ENCODE assay signal across 22 cellular contexts in genomic region chr14:50053935-50054334, GRCh38.
A peak's percentile ranks its signal among the peaks of the same experiment; 100 is the strongest.
DNase-seq lines count a peak whose midpoint lies in the region; ATAC-seq, FAIRE-seq and TF ChIP-seq lines count a peak whose summit lies in the region.
"Had no signal": no experiment of that assay in that cellular context is flagged by ENCODE, and none has a peak within 500 bp of the region (broad histone marks: within the 10 kb centered on the region; RNA-seq: fewer than 3 reads in every experiment).

No MANE protein-coding gene starts in this region.

- no peaks in the 10 kb centered on the region for H4K20me1 ChIP-seq in K562 (replicated peaks; ENCODE audit: control insufficient read depth, insufficient read depth, low read length)
- H4K20me1 ChIP-seq: BLaER1 treated with 17β-estradiol and CSF1 and Interleukin-3, amounts not matched to agents 10 nM and 100 nM had no signal

- 23% methylated on average over 2 of the region's 2 CpGs for WGBS in K562 (ENCODE audit: insufficient coverage, low coverage, missing lambda C conversion rate)

- DNase-seq in activated naive CD4-positive, alpha-beta T cell treated with anti-CD3 and anti-CD28 coated beads, Interleukin-2, amount 10 ng/mL, durations not matched to agents 7 days and 5 days = no peak
- DNase-seq in GM12891 (ENCODE audit: insufficient read length, low spot score) (no peak), K562 (ENCODE audit: extremely low read depth in 1 of 4, low spot score in 3 of 4) (no peak), HEK293T (ENCODE audit: extremely low spot score) (no peak), upper lobe of right lung (no peak)
- DNase-seq in naive thymus-derived CD8-positive, alpha-beta T cell = no peak
- DNase-seq in stimulated activated CD4-positive, alpha-beta T cell treated with anti-CD3 and anti-CD28 coated beads, Interleukin-4, amount 100 ng/mL, for 1 hour = no peak
- DNase-seq: CD8-positive, alpha-beta memory T cell; COR-L47; DMS 273 treated with DMSO at 0.1 percent for 48 hours; DMS53; DND-41; EL; HCEC 1CT; HFFc6 had no signal

- no peak overlapping the region for H3K4me3 Mint-ChIP-seq in activated naive CD4-positive, alpha-beta T cell treated with anti-CD3 and anti-CD28 coated beads, Interleukin-2, amount 50 U/mL, for 24 hours
- no peak overlapping the region for H3K4me3 Mint-ChIP-seq in activated naive CD4-positive, alpha-beta T cell treated with anti-CD3 and anti-CD28 coated beads, Interleukin-2, amount 10 ng/mL, durations not matched to agents 7 days and 5 days
- no peak overlapping the region for H3K4me3 Mint-ChIP-seq in naive thymus-derived CD8-positive, alpha-beta T cell
- H3K4me3 Mint-ChIP-seq: B cell; CD8-positive, alpha-beta memory T cell; GM23338; HFFc6 had no signal

- H3K36me3 Mint-ChIP-seq in activated naive CD4-positive, alpha-beta T cell treated with anti-CD3 and anti-CD28 coated beads, Interleukin-2, amount 50 U/mL, for 24 hours = peaks cover 6% of the 10 kb centered on the region
- peaks cover 46% of the 10 kb centered on the region for H3K36me3 Mint-ChIP-seq in activated naive CD4-positive, alpha-beta T cell treated with anti-CD3 and anti-CD28 coated beads, Interleukin-2, amount 10 ng/mL, durations not matched to agents 7 days and 5 days
- H3K36me3 Mint-ChIP-seq in naive thymus-derived CD8-positive, alpha-beta T cell = peaks cover 4 to 25% (median 11%) of the 10 kb centered on the region in 3 donors

- H3K27me3 Mint-ChIP-seq in activated naive CD4-positive, alpha-beta T cell treated with anti-CD3 and anti-CD28 coated beads, Interleukin-2, amount 50 U/mL, for 24 hours = no peaks in the 10 kb centered on the region
- H3K27me3 Mint-ChIP-seq in activated naive CD4-positive, alpha-beta T cell treated with anti-CD3 and anti-CD28 coated beads, Interleukin-2, amount 10 ng/mL, durations not matched to agents 7 days and 5 days = no peaks in the 10 kb centered on the region
- no peaks in the 10 kb centered on the region for H3K27me3 Mint-ChIP-seq in naive thymus-derived CD8-positive, alpha-beta T cell
- H3K27me3 Mint-ChIP-seq: B cell; CD8-positive, alpha-beta memory T cell had no signal

- H3K27ac ChIP-seq in K562 (ENCODE audit: extremely low read depth, low read depth, low read length) (no peak overlapping the region), upper lobe of right lung (no peak overlapping the region)
- H3K27ac ChIP-seq: BLaER1 treated with 17β-estradiol and CSF1 and Interleukin-3, amounts not matched to agents 10 nM and 100 nM; HL-60 had no signal

- H3K9me3 Mint-ChIP-seq in activated naive CD4-positive, alpha-beta T cell treated with anti-CD3 and anti-CD28 coated beads, Interleukin-2, amount 50 U/mL, for 24 hours = no peaks in the 10 kb centered on the region
- no peaks in the 10 kb centered on the region for H3K9me3 Mint-ChIP-seq in activated naive CD4-positive, alpha-beta T cell treated with anti-CD3 and anti-CD28 coated beads, Interleukin-2, amount 10 ng/mL, durations not matched to agents 7 days and 5 days
- no peaks in the 10 kb centered on the region for H3K9me3 Mint-ChIP-seq in naive thymus-derived CD8-positive, alpha-beta T cell
- H3K9me3 Mint-ChIP-seq: CD8-positive, alpha-beta memory T cell; GM23338; HFFc6 had no signal

- TF ChIP-seq CTCF in K562 (IDR thresholded peaks at IDR 0.05 in 2 of 3, conservative IDR thresholded peaks at IDR 0.05 in 1 of 3; ENCODE audit: insufficient read depth in 2 of 3, low read depth in 1 of 3, low read length in 3 of 3) (no peak), upper lobe of right lung (IDR thresholded peaks at IDR 0.05) (no peak)

- H3K27me3 ChIP-seq in K562 (ENCODE audit: control insufficient read depth in 2 of 2, insufficient read depth in 2 of 2, low read length in 2 of 2) = no peaks in the 10 kb centered on the region
- no peaks in the 10 kb centered on the region for H3K27me3 ChIP-seq in upper lobe of right lung
- H3K27me3 ChIP-seq: BLaER1 treated with 17β-estradiol and CSF1 and Interleukin-3, amounts not matched to agents 10 nM and 100 nM had no signal

- TF ChIP-seq POLR2A in GM12891 (IDR thresholded peaks at IDR 0.05; ENCODE audit: low read depth, low read length) (no peak), K562 (conservative IDR thresholded peaks at IDR 0.05) (no peak)

- in situ Hi-C loops in K562 (cut with MboI) = no loop called here

- no peaks in the 10 kb centered on the region for H3K9me3 ChIP-seq in K562 (replicated peaks; ENCODE audit: control insufficient read depth, insufficient read depth, low read depth, low read length)
- no peaks in the 10 kb centered on the region for H3K9me3 ChIP-seq in upper lobe of right lung
- H3K9me3 ChIP-seq: BLaER1 treated with 17β-estradiol and CSF1 and Interleukin-3, amounts not matched to agents 10 nM and 100 nM had no signal

- H3K4me1 Mint-ChIP-seq in activated naive CD4-positive, alpha-beta T cell treated with anti-CD3 and anti-CD28 coated beads, Interleukin-2, amount 50 U/mL, for 24 hours = peaks cover 48% of the 10 kb centered on the region
- H3K4me1 Mint-ChIP-seq in activated naive CD4-positive, alpha-beta T cell treated with anti-CD3 and anti-CD28 coated beads, Interleukin-2, amount 10 ng/mL, durations not matched to agents 7 days and 5 days = peaks cover 35% of the 10 kb centered on the region
- H3K4me1 Mint-ChIP-seq in naive thymus-derived CD8-positive, alpha-beta T cell = peaks cover 28 to 53% (median 31%) of the 10 kb centered on the region in 4 donors
- H3K4me1 Mint-ChIP-seq: GM23338 had no signal

- no peak overlapping the region for H2AFZ ChIP-seq in K562 (ENCODE audit: low read depth, low read length)
- H2AFZ ChIP-seq: GM23338 had no signal

- H3K9me1 ChIP-seq in K562 (ENCODE audit: control insufficient read depth, insufficient read depth, low read length) = no peaks in the 10 kb centered on the region

- intact Hi-C loops in K562 (cut with micrococcal nuclease) (no loop called here), upper lobe of right lung (cut with DNase I) (no loop called here)

- FAIRE-seq in GM12891 (lab: Jason Lieb, UNC) (peak; percentile 9), K562 (lab: Jason Lieb, UNC) (no peak)
- FAIRE-seq: GM18507, H54 had no signal

- H3K36me3 ChIP-seq in K562 (ENCODE audit: control insufficient read depth, insufficient read depth, low read length) (no peaks in the 10 kb centered on the region), upper lobe of right lung (no peaks in the 10 kb centered on the region)
- H3K36me3 ChIP-seq: BLaER1 treated with 17β-estradiol and CSF1 and Interleukin-3, amounts not matched to agents 10 nM and 100 nM had no signal

- H3K4me1 ChIP-seq in K562 (replicated peaks in 1 of 2; ENCODE audit: control insufficient read depth in 2 of 2, insufficient read depth in 2 of 2, low read length in 2 of 2) (peaks cover 8 to 20% of the 10 kb centered on the region in 2 experiments), upper lobe of right lung (no peaks in the 10 kb centered on the region)

- no peak for TF ChIP-seq EP300 in K562 (IDR thresholded peaks at IDR 0.05; ENCODE audit: low read length)

- H3K27ac Mint-ChIP-seq in activated naive CD4-positive, alpha-beta T cell treated with anti-CD3 and anti-CD28 coated beads, Interleukin-2, amount 50 U/mL, for 24 hours = peak overlapping the region; percentile 59
- no peak overlapping the region for H3K27ac Mint-ChIP-seq in activated naive CD4-positive, alpha-beta T cell treated with anti-CD3 and anti-CD28 coated beads, Interleukin-2, amount 10 ng/mL, durations not matched to agents 7 days and 5 days
- peak overlapping the region in 6 of 10 donors; percentile 5 to 80 (median 57) for H3K27ac Mint-ChIP-seq in naive thymus-derived CD8-positive, alpha-beta T cell
- H3K27ac Mint-ChIP-seq: B cell, GM23338, HFFc6 had no signal

- ATAC-seq in K562 (no peak), upper lobe of right lung (no peak)
- no peak for ATAC-seq in naive thymus-derived CD8-positive, alpha-beta T cell
- ATAC-seq: GM23338 had no signal

- H3K79me2 ChIP-seq in K562 (ENCODE audit: control insufficient read depth, insufficient read depth, low read length) = no peaks in the 10 kb centered on the region

- no peak overlapping the region for H3K4me3 ChIP-seq in K562
- H3K4me3 ChIP-seq in upper lobe of right lung = no peak overlapping the region
- H3K4me3 ChIP-seq: BLaER1 treated with 17β-estradiol and CSF1 and Interleukin-3, amounts not matched to agents 10 nM and 100 nM; GM23338 had no signal

- BruUV-seq in K562 (replicated peaks; lab: Mats Ljungman, UMichigan) = no TSS peak

- TF ChIP-seq RAD21 in K562 (CRISPR knock-in tag; conservative IDR thresholded peaks at IDR 0.05 in 1 of 2, IDR thresholded peaks at IDR 0.05 in 1 of 2) = no peak

- CTCF ChIA-PET in activated naive CD4-positive, alpha-beta T cell treated with anti-CD3 and anti-CD28 coated beads, Interleukin-2, amount 10 ng/mL, durations not matched to agents 7 days and 5 days (lab: Charles Lee) = no interaction called here
- CTCF ChIA-PET in K562 (lab: Yijun Ruan, JAX; ENCODE audit: low intra/inter-chr PET ratio) (no interaction called here), HEK293T (lab: Yijun Ruan, JAX) (interaction anchor here (0.6 kb wide), 1 partner anchor 58 kb away, joined by 3 read pairs; no protein-coding TSS in a partner anchor)

- no peak overlapping the region for H3K4me2 ChIP-seq in K562 (ENCODE audit: insufficient read depth, low read length)
- H3K4me2 ChIP-seq: GM23338 had no signal

- no peak overlapping the region for H3K9ac ChIP-seq in K562 (ENCODE audit: insufficient read depth in 1 of 2, low read depth in 2 of 2, low read length in 2 of 2)
- H3K9ac ChIP-seq: BLaER1 treated with 17β-estradiol and CSF1 and Interleukin-3, amounts not matched to agents 10 nM and 100 nM had no signal

- POLR2A ChIA-PET in K562 (lab: Yijun Ruan, JAX) (no interaction called here), HEK293T (lab: Yijun Ruan, JAX) (no interaction called here)
- POLR2A ChIA-PET in naive thymus-derived CD8-positive, alpha-beta T cell (lab: Charles Lee) = interaction anchor here (0.9 kb wide), 1 partner anchor 9 kb away, joined by 4 read pairs; no protein-coding TSS in a partner anchor

TF ChIP-seq in GM12891, 5 proteins besides CTCF, POLR2A, EP300 and RAD21 (continues in another document):
- TF ChIP-seq PAX5 (IDR thresholded peaks at IDR 0.05; ENCODE audit: insufficient read depth, low read length, severe bottlenecking) (no peak), POU2F2 (IDR thresholded peaks at IDR 0.05; ENCODE audit: low read depth, low read length) (no peak), TAF1 (IDR thresholded peaks at IDR 0.05; ENCODE audit: low read depth, low read length) (no peak), POLR2AphosphoS5 (IDR thresholded peaks at IDR 0.05; ENCODE audit: low read depth, low read length) (no peak)

TF ChIP-seq in K562, 482 proteins besides CTCF, POLR2A, EP300 and RAD21 (continues in another document):
- no peak for TF ChIP-seq ZNF785 (CRISPR knock-in tag; IDR thresholded peaks at IDR 0.05)

TF ChIP-seq in HEK293T, 16 proteins besides CTCF, POLR2A, EP300 and RAD21 (continues in another document):
- no peak for TF ChIP-seq FOXK2 (IDR thresholded peaks at IDR 0.05)
- TF ChIP-seq HDGF (IDR thresholded peaks at IDR 0.05; ENCODE audit: borderline replicate concordance) = no peak
- TF ChIP-seq ZNF384 (IDR thresholded peaks at IDR 0.05) = no peak
- TF ChIP-seq NFRKB (IDR thresholded peaks at IDR 0.05) = no peak
- TF ChIP-seq SP1 (IDR thresholded peaks at IDR 0.05) = no peak
- no peak for TF ChIP-seq BHLHE40 (IDR thresholded peaks at IDR 0.05; ENCODE audit: borderline replicate concordance)
- TF ChIP-seq CTBP1 (IDR thresholded peaks at IDR 0.05; ENCODE audit: borderline replicate concordance) = no peak
